Comparison of ENCODE assay signal across 22 cellular contexts in genomic region chr7:51817694-51818093, GRCh38.
DNase-seq lines count a peak whose midpoint lies in the region; ATAC-seq and TF ChIP-seq lines count a peak whose summit lies in the region.
"Had no signal": no experiment of that assay in that cellular context is flagged by ENCODE, and none has a peak within 500 bp of the region (broad histone marks: within the 10 kb centered on the region; RNA-seq: fewer than 3 reads in every experiment).

No MANE protein-coding gene starts in this region.

- no peaks in the 10 kb centered on the region for H4K20me1 ChIP-seq in hepatocyte (ENCODE audit: insufficient read depth, poor library complexity, severe bottlenecking)
- no peaks in the 10 kb centered on the region for H4K20me1 ChIP-seq in smooth muscle cell (ENCODE audit: low read depth)
- H4K20me1 ChIP-seq: BLaER1 treated with 17β-estradiol and CSF1 and Interleukin-3, amounts not matched to agents 10 nM and 100 nM had no signal

- no peak overlapping the region for H3K9ac ChIP-seq in smooth muscle cell (ENCODE audit: low read depth)
- H3K9ac ChIP-seq: BLaER1 treated with 17β-estradiol and CSF1 and Interleukin-3, amounts not matched to agents 10 nM and 100 nM had no signal

- DNase-seq in ELF-1 (ENCODE audit: low read depth, low spot score) (peak; percentile 41), NCI-H82 (lab: John Stamatoyannopoulos, UW) (peak; percentile 35), hepatocyte (ENCODE audit: low spot score) (peak; percentile 32), smooth muscle cell (lab: John Stamatoyannopoulos, UW; ENCODE audit: unreplicated experiment) (no peak), substantia nigra (lab: John Stamatoyannopoulos, UW) (no peak)
- no peak for DNase-seq in activated CD4-positive, alpha-beta T cell treated with anti-CD3 and anti-CD28 coated beads, Interleukin-2, amount 50 U/mL, for 4 hours
- DNase-seq: CD8-positive, alpha-beta memory T cell; COR-L47; DMS 273 treated with DMSO at 0.1 percent for 48 hours; DMS53; DND-41; EL; GOT3; H7; HFFc6; IMR-90 had no signal

- H3K27me3 ChIP-seq in hepatocyte: no peaks in the 10 kb centered on the region
- no peaks in the 10 kb centered on the region for H3K27me3 ChIP-seq in smooth muscle cell (ENCODE audit: low read depth)
- H3K27me3 ChIP-seq: BLaER1 treated with 17β-estradiol and CSF1 and Interleukin-3, amounts not matched to agents 10 nM and 100 nM had no signal

- H3K4me1 ChIP-seq in hepatocyte (ENCODE audit: insufficient read depth) (no peaks in the 10 kb centered on the region), smooth muscle cell (ENCODE audit: low read depth) (peaks cover 5% of the 10 kb centered on the region)
- H3K4me1 ChIP-seq: A549; BLaER1 treated with 17β-estradiol and CSF1 and Interleukin-3, amounts not matched to agents 10 nM and 100 nM had no signal

- H3K4me2 ChIP-seq in hepatocyte (no peak overlapping the region), smooth muscle cell (peak overlapping the region; percentile 42)
- H3K4me2 ChIP-seq: A549; BLaER1 treated with 17β-estradiol and CSF1 and Interleukin-3, amounts not matched to agents 10 nM and 100 nM had no signal

- no peaks in the 10 kb centered on the region for H3K9me2 ChIP-seq in hepatocyte (replicated peaks; ENCODE audit: insufficient read depth)

- no peaks in the 10 kb centered on the region for H3K79me2 ChIP-seq in hepatocyte
- H3K79me2 ChIP-seq in smooth muscle cell (ENCODE audit: low read depth): no peaks in the 10 kb centered on the region

- 68% methylated on average over 5 of the region's 5 CpGs for WGBS in hepatocyte (ENCODE audit: low lambda C conversion rate, missing lambda C conversion rate)
- WGBS in smooth muscle cell (ENCODE audit: low lambda C conversion rate): 24% methylated on average over 5 of the region's 5 CpGs

- H2AFZ ChIP-seq in hepatocyte (no peak overlapping the region), smooth muscle cell (ENCODE audit: low read depth) (peak overlapping the region; percentile 66)

- peaks cover 4% of the 10 kb centered on the region for H3F3A ChIP-seq in smooth muscle cell (ENCODE audit: low read depth)

- no peak for ATAC-seq in HG02798 (IDR thresholded peaks at IDR 0.05; ENCODE audit: poor library complexity, unreplicated experiment)
- ATAC-seq: A549, HCT116, K562 had no signal

- H3K4me3 ChIP-seq in hepatocyte (no peak overlapping the region), smooth muscle cell (no peak overlapping the region)
- H3K4me3 ChIP-seq: A549; BLaER1 treated with 17β-estradiol and CSF1 and Interleukin-3, amounts not matched to agents 10 nM and 100 nM; K562 had no signal

- H3K36me3 ChIP-seq in hepatocyte (replicated peaks; ENCODE audit: insufficient read depth, low read depth) (no peaks in the 10 kb centered on the region), smooth muscle cell (ENCODE audit: low read depth) (no peaks in the 10 kb centered on the region)
- H3K36me3 ChIP-seq: BLaER1 treated with 17β-estradiol and CSF1 and Interleukin-3, amounts not matched to agents 10 nM and 100 nM had no signal

- H3K9me3 ChIP-seq in hepatocyte (ENCODE audit: low read depth): no peaks in the 10 kb centered on the region
- no peaks in the 10 kb centered on the region for H3K9me3 ChIP-seq in smooth muscle cell (replicated peaks; ENCODE audit: low read depth)
- H3K9me3 ChIP-seq: A549 had no signal

- TF ChIP-seq CTCF in hepatocyte (IDR thresholded peaks at IDR 0.05; ENCODE audit: poor library complexity) (no peak), smooth muscle cell (IDR thresholded peaks at IDR 0.05; ENCODE audit: borderline replicate concordance, insufficient read depth, poor library complexity, severe bottlenecking) (no peak)

- H3K27ac ChIP-seq in hepatocyte (no peak overlapping the region), smooth muscle cell (ENCODE audit: low read depth) (peak overlapping the region; percentile 59), substantia nigra (ENCODE audit: low read depth, low read length, poor library complexity, severe bottlenecking) (no peak overlapping the region)
- H3K27ac ChIP-seq: 22Rv1; A549; BLaER1 treated with 17β-estradiol and CSF1 and Interleukin-3, amounts not matched to agents 10 nM and 100 nM had no signal

Comparison
In these comparisons a context has a peak if more than half of its experiments do, and no peak if none do; other contexts are left out.
1. DNase-seq: peak in ELF-1 (single experiment), NCI-H82 (single experiment) and hepatocyte (single experiment); none in smooth muscle cell (single experiment), activated CD4-positive, alpha-beta T cell treated with anti-CD3 and anti-CD28 coated beads, Interleukin-2, amount 50 U/mL, for 4 hours (0 of 2) and substantia nigra (0 of 49).